ENCODE assay signal across 9 cellular contexts in the genomic region with DNA sequence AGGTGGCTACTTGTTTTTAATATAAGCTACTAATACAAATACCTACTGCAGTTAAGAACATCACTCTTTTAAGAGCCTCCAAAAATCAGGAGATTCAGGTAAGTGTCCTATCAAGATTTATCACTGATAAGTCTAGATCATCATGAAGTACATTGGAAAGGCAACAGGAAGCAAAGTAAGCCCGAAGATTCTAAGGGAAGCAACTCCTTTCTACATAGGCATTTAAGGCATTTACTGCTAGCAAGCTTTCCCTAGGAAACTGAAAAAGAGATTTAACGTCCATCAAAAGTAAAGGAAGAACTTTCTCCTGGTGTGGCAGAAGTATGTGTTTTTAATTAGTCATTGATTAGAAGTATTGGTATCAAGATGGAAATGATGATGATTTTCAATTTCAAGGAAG. TPM values are rescaled to one million over a fixed set of nuclear protein-coding genes. Genes with fewer than 3 reads are reported as not detected.
DNase-seq lines count a peak whose midpoint lies in the region; ATAC-seq and TF ChIP-seq lines count a peak whose summit lies in the region.
"Had no signal": no experiment of that assay in that cellular context is flagged by ENCODE, and none has a peak within 500 bp of the region (broad histone marks: within the 10 kb centered on the region; RNA-seq: fewer than 3 reads in every experiment).

No MANE protein-coding gene starts in this region.

- H3K4me1 ChIP-seq in BLaER1 (peaks cover 64% of the 10 kb centered on the region), mesenchymal stem cell (ENCODE audit: control insufficient read depth, insufficient read depth, low read depth, low read length) (peaks cover 2% of the 10 kb centered on the region)

- no peak overlapping the region for H3K14ac ChIP-seq in mesenchymal stem cell (ENCODE audit: low read length in 2 of 2)

- no peak overlapping the region for H2AK5ac ChIP-seq in mesenchymal stem cell (ENCODE audit: low read length, severe bottlenecking)

- H3K18ac ChIP-seq in mesenchymal stem cell (ENCODE audit: low read depth in 1 of 2, low read length in 2 of 2), result no peak overlapping the region

- H4K8ac ChIP-seq in mesenchymal stem cell (ENCODE audit: low read length), result no peak overlapping the region

- H2BK5ac ChIP-seq in mesenchymal stem cell (ENCODE audit: low read depth, low read length, poor library complexity, severe bottlenecking), result no peak overlapping the region

- DNase-seq in HFFc6 (no peak), mesenchymal stem cell (peak; percentile 29), dedifferentiated amniotic fluid mesenchymal stem cell (ENCODE audit: extremely low spot score) (no peak), activated gamma-delta T cell (lab: John Stamatoyannopoulos, UW) (no peak), retina (no peak)
- DNase-seq in activated naive CD8-positive, alpha-beta T cell treated with anti-CD3 and anti-CD28 coated beads for 36 hours, result no peak
- DNase-seq: NCI-H1092 had no signal

- peak overlapping the region; percentile 98 for H3K4me3 ChIP-seq in BLaER1
- no peak overlapping the region for H3K4me3 ChIP-seq in mesenchymal stem cell (ENCODE audit: insufficient read depth in 1 of 2, low read depth in 1 of 2, low read length in 2 of 2)

- H2AFZ ChIP-seq in mesenchymal stem cell (ENCODE audit: low read depth, low read length), result no peak overlapping the region

- no peaks in the 10 kb centered on the region for H3K79me1 ChIP-seq in mesenchymal stem cell (replicated peaks; ENCODE audit: low read length, poor library complexity, severe bottlenecking)

- no peak for TF ChIP-seq CTCF in HFFc6 (IDR thresholded peaks at IDR 0.05)

- peaks cover 2% of the 10 kb centered on the region; the same call in 1 of the 2 replicates for H3K27me3 Mint-ChIP-seq in HFFc6 (ENCODE audit: insufficient read depth)
- no peaks in the 10 kb centered on the region for H3K27me3 Mint-ChIP-seq in activated naive CD8-positive, alpha-beta T cell treated with anti-CD3 and anti-CD28 coated beads for 36 hours

- H3K4me1 Mint-ChIP-seq in HFFc6 (ENCODE audit: low read depth), result peaks cover 62% of the 10 kb centered on the region
- H3K4me1 Mint-ChIP-seq in activated naive CD8-positive, alpha-beta T cell treated with anti-CD3 and anti-CD28 coated beads for 36 hours, result peaks cover 37% of the 10 kb centered on the region

- H3K27me3 ChIP-seq in BLaER1 (no peaks in the 10 kb centered on the region), mesenchymal stem cell (ENCODE audit: control insufficient read depth in 1 of 2, insufficient read depth in 1 of 2, low read length in 2 of 2) (no peaks in the 10 kb centered on the region)

- no peak for ATAC-seq in GM18520 (IDR thresholded peaks at IDR 0.05; ENCODE audit: unreplicated experiment)

- peaks cover 67% of the 10 kb centered on the region for H4K20me1 ChIP-seq in BLaER1

- no peak overlapping the region for H3K23ac ChIP-seq in mesenchymal stem cell (ENCODE audit: low read length in 2 of 2)

- H3K36me3 ChIP-seq in BLaER1 (peaks cover 13% of the 10 kb centered on the region), mesenchymal stem cell (ENCODE audit: control insufficient read depth in 1 of 2, insufficient read depth in 2 of 2, low read depth in 1 of 2, low read length in 2 of 2) (peaks cover 2 to 5% of the 10 kb centered on the region in 2 experiments)

- no peak overlapping the region for H2BK15ac ChIP-seq in mesenchymal stem cell (ENCODE audit: low read depth, poor library complexity, severe bottlenecking)

- no peak overlapping the region for H2BK12ac ChIP-seq in mesenchymal stem cell (ENCODE audit: low read length in 2 of 2)

- no peak overlapping the region for H2BK120ac ChIP-seq in mesenchymal stem cell (ENCODE audit: low read depth, low read length)

- 20% methylated on average over 1 of the region's 2 CpGs for WGBS in mesenchymal stem cell

- H3K4me2 ChIP-seq in BLaER1 (peak overlapping the region; percentile 95), mesenchymal stem cell (ENCODE audit: low read length, poor library complexity, severe bottlenecking) (no peak overlapping the region)

- no peak overlapping the region for H4K91ac ChIP-seq in mesenchymal stem cell (ENCODE audit: low read length)

- H3K9me3 Mint-ChIP-seq in HFFc6, result no peaks in the 10 kb centered on the region
- no peaks in the 10 kb centered on the region for H3K9me3 Mint-ChIP-seq in activated naive CD8-positive, alpha-beta T cell treated with anti-CD3 and anti-CD28 coated beads for 36 hours

- H3K27ac ChIP-seq in BLaER1 (peak overlapping the region; percentile 96), mesenchymal stem cell (ENCODE audit: low read length, poor library complexity, severe bottlenecking) (peak overlapping the region; percentile 46)

- peak overlapping the region; percentile 88 for H3K27ac Mint-ChIP-seq in HFFc6
- H3K27ac Mint-ChIP-seq in activated naive CD8-positive, alpha-beta T cell treated with anti-CD3 and anti-CD28 coated beads for 36 hours, result peak overlapping the region; percentile 86

- H3K4me3 Mint-ChIP-seq in HFFc6, result peak overlapping the region; percentile 94
- peak overlapping the region; percentile 85 for H3K4me3 Mint-ChIP-seq in activated naive CD8-positive, alpha-beta T cell treated with anti-CD3 and anti-CD28 coated beads for 36 hours

- H3K9me3 ChIP-seq in BLaER1 (no peaks in the 10 kb centered on the region), mesenchymal stem cell (ENCODE audit: control insufficient read depth, low read length) (no peaks in the 10 kb centered on the region)

- H3K9ac ChIP-seq in BLaER1, result peak overlapping the region; percentile 76
- no peak overlapping the region for H3K9ac ChIP-seq in mesenchymal stem cell (ENCODE audit: low read length)

- peaks cover 35% of the 10 kb centered on the region for H3K36me3 Mint-ChIP-seq in HFFc6 (ENCODE audit: low read depth)
- H3K36me3 Mint-ChIP-seq in activated naive CD8-positive, alpha-beta T cell treated with anti-CD3 and anti-CD28 coated beads for 36 hours, result peaks cover 62% of the 10 kb centered on the region

- H3K4ac ChIP-seq in mesenchymal stem cell (ENCODE audit: low read depth in 1 of 2, low read length in 2 of 2), result no peak overlapping the region

RNA-seq across cellular contexts. Expression of gene STK17B, which starts 3.7 kb away (rescaled TPM):
- 10 to 100 TPM; 26.7 to 39.8 (median 32.5) TPM for total RNA-seq in HFFc6 (2021; fragmentation: NEBNext Ultra II Directional; extraction: Animal tissue kit (Norgen Biotek cat#: 25700))
- 100 to 1,000 TPM; 151 to 157 TPM for total RNA-seq in activated naive CD8-positive, alpha-beta T cell treated with anti-CD3 and anti-CD28 coated beads for 36 hours
- 31.0 TPM for polyA plus RNA-seq in mesenchymal stem cell (2013, experiment 1 of 2)
- polyA plus RNA-seq in mesenchymal stem cell (2013, experiment 2 of 2), result 33.9 TPM
